Comparison of ENCODE assay signal across 22 cellular contexts in the genomic region with DNA sequence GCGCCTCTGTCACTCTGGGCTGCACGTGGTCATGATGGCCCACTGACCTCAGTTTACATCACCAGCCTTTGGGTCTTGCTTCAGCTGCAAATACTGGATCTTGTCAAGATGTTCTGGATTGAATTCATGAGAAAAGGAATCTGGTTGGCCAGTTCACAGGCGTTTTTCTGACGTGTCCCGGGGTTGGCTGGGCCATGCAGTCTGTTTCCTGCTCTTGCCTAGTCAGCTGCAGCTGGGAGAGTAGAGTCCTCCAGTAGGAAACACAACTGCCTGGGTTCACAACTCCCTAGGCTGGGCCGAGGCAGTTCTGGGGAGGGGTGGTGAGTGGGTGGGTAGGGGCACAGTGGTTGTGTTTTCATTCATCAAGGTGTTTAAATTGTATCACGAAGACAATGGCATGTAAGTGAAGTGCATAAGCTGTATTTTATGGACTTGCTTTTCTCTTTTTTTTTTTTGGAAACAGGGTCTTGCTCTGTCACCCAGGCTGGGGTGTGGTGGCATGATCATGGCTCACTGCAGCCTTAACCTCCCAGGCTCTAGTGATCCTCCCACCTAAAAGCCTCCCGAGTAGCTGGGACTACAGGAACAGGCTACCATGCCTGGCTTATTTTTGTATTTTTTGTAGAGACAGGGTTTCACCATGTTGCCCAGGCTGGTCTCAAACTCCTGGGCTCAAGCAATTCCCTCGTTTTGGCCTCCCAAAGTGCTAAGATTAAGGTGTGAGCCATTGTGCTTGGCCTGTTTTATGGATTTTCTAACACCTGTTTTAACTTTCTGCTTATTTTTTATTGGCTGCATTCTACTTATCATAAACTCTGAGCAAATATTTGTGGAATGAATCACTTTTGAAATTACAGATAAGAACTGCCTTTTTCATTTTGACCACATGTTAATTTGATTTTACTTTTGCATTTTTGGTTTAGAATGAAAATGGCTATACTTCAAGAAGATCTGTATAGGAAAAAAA. TPM values are rescaled to one million over a fixed set of nuclear protein-coding genes. Genes with fewer than 3 reads are reported as not detected.
A peak's percentile ranks its signal among the peaks of the same experiment; 100 is the strongest.
DNase-seq lines count a peak whose midpoint lies in the region; TF ChIP-seq lines count a peak whose summit lies in the region.
"Had no signal": no experiment of that assay in that cellular context is flagged by ENCODE, and none has a peak within 500 bp of the region (broad histone marks: within the 10 kb centered on the region; RNA-seq: fewer than 3 reads in every experiment).

No MANE protein-coding gene starts in this region.

- H3K4me1 Mint-ChIP-seq in chondrocyte (ENCODE audit: low read depth) = peaks cover 35% of the 10 kb centered on the region
- peaks cover 10% of the 10 kb centered on the region for H3K4me1 Mint-ChIP-seq in type B pancreatic cell (ENCODE audit: unreplicated experiment)
- H3K4me1 Mint-ChIP-seq: central memory CD8-positive, alpha-beta T cell; naive B cell had no signal

- DNase-seq in A172 (ENCODE audit: low spot score) (peak; percentile 23), LoVo (ENCODE audit: low spot score) (peak; percentile 22), astrocyte of the spinal cord (ENCODE audit: low read depth, low spot score) (peak; percentile 21), islet precursor cell (peak; percentile 51), chondrocyte (ENCODE audit: low spot score) (no peak), SIG-M5 (lab: John Stamatoyannopoulos, UW) (no peak), type B pancreatic cell (ENCODE audit: extremely low spot score, unreplicated experiment) (no peak), NCI-H510A (lab: John Stamatoyannopoulos, UW) (no peak)
- DNase-seq: ACHN; activated CD4-positive, CD25-positive, alpha-beta regulatory T cell treated with anti-CD3 and anti-CD28 coated beads, Interleukin-2, amount 50 U/mL, for 72 hours; activated naive CD4-positive, alpha-beta T cell treated with Interleukin-2 at 50 U/mL for 16 hours; activated T-cell treated with anti-CD3 and anti-CD28 coated beads, Interleukin-2, amount 50 U/mL, for 24 hours; anterior cingulate cortex; COR-L47; kidney glomerular epithelial cell; naive B cell; NCI-H1105 treated with DMSO at 0.1 percent for 48 hours; NCI-H526; SW 1271 had no signal

- H3K4me3 ChIP-seq in astrocyte of the spinal cord (ENCODE audit: low read depth, low read length) = no peak overlapping the region
- H3K4me3 ChIP-seq: BLaER1, vagina had no signal

- peaks cover 12% of the 10 kb centered on the region for H3K9me3 Mint-ChIP-seq in chondrocyte (ENCODE audit: low read depth)
- no peaks in the 10 kb centered on the region for H3K9me3 Mint-ChIP-seq in type B pancreatic cell
- H3K9me3 Mint-ChIP-seq: activated T-cell treated with anti-CD3 and anti-CD28 coated beads, Interleukin-2, amount 50 U/mL, for 24 hours; central memory CD8-positive, alpha-beta T cell had no signal

- H3K27ac Mint-ChIP-seq in chondrocyte (ENCODE audit: unreplicated experiment) (no peak overlapping the region), type B pancreatic cell (no peak overlapping the region)
- H3K27ac Mint-ChIP-seq: activated T-cell treated with anti-CD3 and anti-CD28 coated beads, Interleukin-2, amount 50 U/mL, for 24 hours; naive B cell had no signal

- no peak for TF ChIP-seq CTCF in astrocyte of the spinal cord (IDR thresholded peaks at IDR 0.05; ENCODE audit: low read depth, low read length)
- TF ChIP-seq CTCF in chondrocyte (IDR thresholded peaks at IDR 0.05) = no peak
- no peak for TF ChIP-seq CTCF in type B pancreatic cell (conservative IDR thresholded peaks at IDR 0.05)

- in situ Hi-C loops in astrocyte of the spinal cord (cut with HindIII; ENCODE audit: low sequenced_read_pairs) = no loop called here

- no peak overlapping the region for H3K4me3 Mint-ChIP-seq in chondrocyte (ENCODE audit: unreplicated experiment)
- no peak overlapping the region for H3K4me3 Mint-ChIP-seq in type B pancreatic cell
- H3K4me3 Mint-ChIP-seq: activated T-cell treated with anti-CD3 and anti-CD28 coated beads, Interleukin-2, amount 50 U/mL, for 24 hours; central memory CD8-positive, alpha-beta T cell had no signal

- H3K27me3 Mint-ChIP-seq in chondrocyte (ENCODE audit: low read depth) (no peaks in the 10 kb centered on the region), type B pancreatic cell (no peaks in the 10 kb centered on the region)
- H3K27me3 Mint-ChIP-seq: activated T-cell treated with anti-CD3 and anti-CD28 coated beads, Interleukin-2, amount 50 U/mL, for 24 hours; central memory CD8-positive, alpha-beta T cell; naive B cell had no signal

- H3K36me3 Mint-ChIP-seq in chondrocyte (ENCODE audit: low read depth) = no peaks in the 10 kb centered on the region
- peaks cover 34% of the 10 kb centered on the region for H3K36me3 Mint-ChIP-seq in type B pancreatic cell

RNA-seq across cellular contexts. Expression of a gene that starts 54.0 kb away (rescaled TPM):
- 10.0 and 13.4 TPM in 2 replicates for total RNA-seq in A172 (2014; rRNA removed; shearing (Covaris generic))
- total RNA-seq in chondrocyte (77.9 to 95.8 TPM (median 78.7 TPM) in 3 replicates), type B pancreatic cell (ENCODE audit: low replicate concordance) (64.4 and 73.2 TPM in 2 replicates)

Comparison
In these comparisons a context has a peak if more than half of its experiments do, and no peak if none do; other contexts are left out.
1. DNase-seq: peak in A172 (single experiment), LoVo (single experiment), astrocyte of the spinal cord (single experiment) and islet precursor cell (single experiment); none in chondrocyte (single experiment), SIG-M5 (single experiment), type B pancreatic cell (single experiment) and NCI-H510A (single experiment).